In the genomic region with DNA sequence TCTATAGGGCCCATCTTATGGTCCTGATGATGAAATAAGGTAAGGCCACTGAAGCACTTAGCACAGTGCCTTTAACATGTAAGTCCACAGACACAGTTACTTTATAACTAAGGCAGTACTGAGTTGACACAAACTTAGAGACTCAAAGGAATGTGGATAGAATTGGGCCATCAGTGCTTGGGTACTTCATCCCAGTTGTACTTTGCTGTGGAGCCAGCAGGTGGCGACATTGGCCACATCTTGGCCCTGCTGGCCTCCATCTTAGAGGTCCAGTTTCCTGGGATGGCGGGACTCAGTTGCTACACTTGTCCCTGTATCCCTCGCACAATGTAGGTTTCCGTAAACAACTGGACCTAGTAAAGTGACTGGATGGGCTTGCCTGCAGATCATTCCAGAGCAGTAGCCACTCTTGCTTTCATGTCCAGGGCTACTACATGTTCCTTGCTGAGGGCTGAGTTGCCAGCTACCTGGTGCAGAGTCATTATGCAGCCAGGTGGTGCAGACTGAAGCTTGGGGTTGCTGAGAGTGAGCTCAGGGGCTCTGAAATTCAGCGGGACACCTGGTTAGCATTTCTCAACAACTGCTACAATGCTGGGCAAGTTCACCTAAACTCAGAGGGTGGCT, we compare ENCODE assay signal across 8 cellular contexts. TPM values are rescaled to one million over a fixed set of nuclear protein-coding genes. Genes with fewer than 3 reads are reported as not detected.
DNase-seq lines count a peak whose midpoint lies in the region; ATAC-seq and TF ChIP-seq lines count a peak whose summit lies in the region.

No MANE protein-coding gene starts in this region.

- peaks cover under 1% of the 10 kb centered on the region for H3K27me3 ChIP-seq in WERI-Rb-1 (ENCODE audit: insufficient read depth, low read depth, severe bottlenecking)

- H3K4me1 ChIP-seq in HEK293 (ENCODE audit: control insufficient read depth, insufficient read depth, low read length), result no peaks in the 10 kb centered on the region

- H3K36me3 ChIP-seq in HEK293 (ENCODE audit: control insufficient read depth in 2 of 2, insufficient read depth in 1 of 2, low read length in 2 of 2) (peaks cover 8 to 70% of the 10 kb centered on the region in 2 experiments), WERI-Rb-1 (no peaks in the 10 kb centered on the region)

- POLR2A ChIA-PET in HEK293 (lab: Yijun Ruan, JAX), result interaction anchor here (3.7 kb wide), 1 partner anchor 195 kb away, joined by 23 read pairs; the partner anchor contains the start of gene CDKN2B

- peak; percentile 91 for ATAC-seq in left colon
- no peak for ATAC-seq in HG03039 (IDR thresholded peaks at IDR 0.05; ENCODE audit: unreplicated experiment)

- H3K4me3 ChIP-seq in HEK293 (ENCODE audit: low read depth, low read length) (no peak overlapping the region), WERI-Rb-1 (ENCODE audit: low read depth, low read length) (peak overlapping the region; percentile 33)

- CTCF ChIA-PET in HEK293 (lab: Yijun Ruan, JAX), result interaction anchor here (0.6 to 5.5 kb wide), 79 partner anchors 9 to 1068 kb away, joined by 3 to 80 read pairs (median 4); partner anchors contain the start of genes CDKN2A, CDKN2B and CDKN2B-AS1

- H3K9me3 ChIP-seq in HEK293 (ENCODE audit: control insufficient read depth, insufficient read depth, low read depth, low read length), result no peaks in the 10 kb centered on the region; the same call in 1 of the 2 replicates
- H3K9me3 ChIP-seq in WERI-Rb-1 (ENCODE audit: severe bottlenecking), result no peaks in the 10 kb centered on the region

- DNase-seq in NCI-H128 (lab: John Stamatoyannopoulos, UW; ENCODE audit: unreplicated experiment) (peak; percentile 17), WERI-Rb-1 (peak; percentile 67), caudate nucleus (lab: John Stamatoyannopoulos, UW) (peak in 55 of 61 donors; percentile 12 to 76 (median 41)), left colon (peak; percentile 48 to 76)
- DNase-seq in stimulated activated CD4-positive, alpha-beta T cell treated with anti-CD3 and anti-CD28 coated beads, Interleukin-4, amount 100 ng/mL, for 24 hours, result peak; percentile 66

- intact Hi-C loops in left colon (cut with DNase I, micrococcal nuclease), result loop anchor here (5.0 to 10.0 kb wide), 4 partner anchors 194 to 639 kb away; partner anchors contain the start of gene CDKN2B (in 1 of the 2)

- TF ChIP-seq CTCF in GM12872 (IDR thresholded peaks at IDR 0.05; ENCODE audit: insufficient read depth, low read depth, low read length), result peak; percentile 93
- TF ChIP-seq CTCF in HEK293 (tag by site-specific recombination; IDR thresholded peaks at IDR 0.05), result peak; percentile 71; the same call in 1 of the 2 replicates
- peak; percentile 91 for TF ChIP-seq CTCF in WERI-Rb-1 (IDR thresholded peaks at IDR 0.05; ENCODE audit: low read depth, low read length)

- H3K27ac ChIP-seq in HEK293 (ENCODE audit: extremely low read depth, low read depth, low read length) (no peak overlapping the region; the same call in 1 of the 2 replicates), WERI-Rb-1 (no peak overlapping the region), caudate nucleus (ENCODE audit: low read depth, low read length) (peak overlapping the region; percentile 0)

TF ChIP-seq in HEK293, 187 proteins besides CTCF, POLR2A, EP300 and RAD21:
- TF ChIP-seq ZNF561 (tag by site-specific recombination; IDR thresholded peaks at IDR 0.05; ENCODE audit: borderline replicate concordance) (no peak), YY1 (tag by site-specific recombination; IDR thresholded peaks at IDR 0.05) (peak; percentile 55; the same call in 1 of the 2 replicates), ZNF133 (tag by site-specific recombination; IDR thresholded peaks at IDR 0.05) (no peak), ZNF112 (tag by site-specific recombination; IDR thresholded peaks at IDR 0.05) (no peak), ZNF610 (tag by site-specific recombination; IDR thresholded peaks at IDR 0.05; ENCODE audit: borderline replicate concordance) (no peak), TRIM28 (IDR thresholded peaks at IDR 0.05; ENCODE audit: borderline replicate concordance, low read length) (0 out of 2 replicates have a peak, but pooled peaks have one; percentile 21), ZXDB (tag by site-specific recombination; IDR thresholded peaks at IDR 0.05) (no peak), ZNF223 (tag by site-specific recombination; IDR thresholded peaks at IDR 0.05) (no peak), ZNF654 (tag by site-specific recombination; IDR thresholded peaks at IDR 0.05; ENCODE audit: low read depth) (peak; percentile 91), ZNF660 (tag by site-specific recombination; IDR thresholded peaks at IDR 0.05) (peak; percentile 92), ZNF777 (tag by site-specific recombination; IDR thresholded peaks at IDR 0.05; ENCODE audit: borderline replicate concordance) (no peak), ZNF324 (tag by site-specific recombination; IDR thresholded peaks at IDR 0.05) (0 out of 2 replicates have a peak, but pooled peaks have one; percentile 25), KLF16 (tag by site-specific recombination; IDR thresholded peaks at IDR 0.05) (no peak), IKZF3 (tag by site-specific recombination; IDR thresholded peaks at IDR 0.05) (peak; percentile 25; the same call in 1 of the 2 replicates), ZIC2 (tag by site-specific recombination; IDR thresholded peaks at IDR 0.05) (no peak)

RNA-seq across cellular contexts. Expression of gene MTAP, which starts 10.6 kb away (rescaled TPM):
- total RNA-seq in left colon, result 10 to 100 TPM; 19.7 to 23.0 TPM

Comparison
In these comparisons a context has a peak if more than half of its experiments do, and no peak if none do; other contexts are left out.
1. DNase-seq: peak in every context shown above with its lines; median percentile 67 in WERI-Rb-1; 66 in stimulated activated CD4-positive, alpha-beta T cell treated with anti-CD3 and anti-CD28 coated beads, Interleukin-4, amount 100 ng/mL, for 24 hours; 62 in left colon; 41 in caudate nucleus; 17 in NCI-H128.